1 cellular context compared by ENCODE assay signal in genomic region chr19:4970558-4971423, GRCh38.
TF ChIP-seq lines count a peak whose summit lies in the region.

No MANE protein-coding gene starts in this region.

TF ChIP-seq in HepG2, 621 proteins besides CTCF, POLR2A, EP300 and RAD21 (continued from another document):
- no peak for TF ChIP-seq MTA3 (CRISPR knock-in tag; IDR thresholded peaks at IDR 0.05)
- TF ChIP-seq ZNF335 (CRISPR knock-in tag; IDR thresholded peaks at IDR 0.05), result no peak
- no peak for TF ChIP-seq MIER2 (CRISPR knock-in tag; IDR thresholded peaks at IDR 0.05)
- TF ChIP-seq ZNF576 (CRISPR knock-in tag; IDR thresholded peaks at IDR 0.05), result no peak
- no peak for TF ChIP-seq GLI4 (CRISPR knock-in tag; IDR thresholded peaks at IDR 0.05; ENCODE audit: borderline replicate concordance)
- no peak for TF ChIP-seq ISL2 (CRISPR knock-in tag; IDR thresholded peaks at IDR 0.05)
- no peak for TF ChIP-seq ZMYM4 (CRISPR knock-in tag; IDR thresholded peaks at IDR 0.05)
- no peak for TF ChIP-seq ZNF317 (CRISPR knock-in tag; IDR thresholded peaks at IDR 0.05)
- TF ChIP-seq ZNF331 (CRISPR knock-in tag; IDR thresholded peaks at IDR 0.05), result no peak
- TF ChIP-seq IRX3 (CRISPR knock-in tag; IDR thresholded peaks at IDR 0.05; ENCODE audit: borderline replicate concordance, low read depth), result 0 out of 2 replicates have a peak, but pooled peaks have one; percentile 46
- TF ChIP-seq RFXAP (CRISPR knock-in tag; IDR thresholded peaks at IDR 0.05; ENCODE audit: borderline replicate concordance), result no peak
- TF ChIP-seq MXD3 (CRISPR knock-in tag; IDR thresholded peaks at IDR 0.05), result no peak
- TF ChIP-seq MLX (CRISPR knock-in tag; IDR thresholded peaks at IDR 0.05), result no peak
- no peak for TF ChIP-seq CBX5 (CRISPR knock-in tag; IDR thresholded peaks at IDR 0.05; ENCODE audit: borderline replicate concordance)
- TF ChIP-seq RFX1 (IDR thresholded peaks at IDR 0.05), result no peak
- TF ChIP-seq NONO (IDR thresholded peaks at IDR 0.05), result no peak
- no peak for TF ChIP-seq NONO (CRISPR knock-in tag; conservative IDR thresholded peaks at IDR 0.05)
- TF ChIP-seq ARID5B (CRISPR knock-in tag; IDR thresholded peaks at IDR 0.05), result no peak
- no peak for TF ChIP-seq PRDM15 (CRISPR knock-in tag; IDR thresholded peaks at IDR 0.05)
- TF ChIP-seq NCOR1 (IDR thresholded peaks at IDR 0.05; ENCODE audit: borderline replicate concordance, low read length), result no peak
- no peak for TF ChIP-seq TMF1 (CRISPR knock-in tag; IDR thresholded peaks at IDR 0.05; ENCODE audit: low read depth)
- TF ChIP-seq ETS1 (CRISPR knock-in tag; IDR thresholded peaks at IDR 0.05), result no peak
- TF ChIP-seq TIGD3 (CRISPR knock-in tag; IDR thresholded peaks at IDR 0.05; ENCODE audit: borderline replicate concordance), result no peak
- peak; percentile 72; the same call in 1 of the 2 replicates for TF ChIP-seq ZNF598 (CRISPR knock-in tag; IDR thresholded peaks at IDR 0.05; ENCODE audit: borderline replicate concordance)
- no peak for TF ChIP-seq MBNL3 (CRISPR knock-in tag; conservative IDR thresholded peaks at IDR 0.05)
- no peak for TF ChIP-seq KLF16 (CRISPR knock-in tag; IDR thresholded peaks at IDR 0.05)
